In the genomic region with DNA sequence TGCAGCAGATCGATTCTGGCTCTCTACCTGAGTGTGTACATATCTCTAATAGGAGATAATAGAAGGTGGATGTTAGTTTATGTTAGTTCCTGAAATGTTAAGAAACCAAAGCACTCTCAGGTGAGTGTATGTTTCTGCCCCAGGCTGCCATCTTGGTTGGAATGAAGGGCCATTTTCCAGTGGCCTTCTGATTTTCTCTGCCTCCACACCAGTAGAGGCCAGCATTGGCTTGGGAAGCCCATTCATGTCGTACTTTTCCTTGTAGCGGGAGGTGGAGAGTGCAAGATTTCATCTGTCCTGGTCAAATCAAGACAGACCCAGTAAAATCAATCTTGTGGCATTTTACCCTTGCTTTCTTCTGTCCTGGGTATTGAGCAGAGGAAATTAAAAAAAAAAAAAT, we compare ENCODE assay signal across 1 cellular context.
TF ChIP-seq lines count a peak whose summit lies in the region.

No MANE protein-coding gene starts in this region.

TF ChIP-seq in H1, 55 proteins besides CTCF, POLR2A, EP300 and RAD21:
- TF ChIP-seq SAP30 (IDR thresholded peaks at IDR 0.05; ENCODE audit: insufficient read depth, insufficient replicate concordance, low read length) (no peak), EZH2 (IDR thresholded peaks at IDR 0.05; ENCODE audit: low read depth, low read length, severe bottlenecking) (no peak), HDAC6 (IDR thresholded peaks at IDR 0.05; ENCODE audit: low read depth, low read length) (no peak), TCF12 (IDR thresholded peaks at IDR 0.05; ENCODE audit: low read depth, low read length) (no peak), YY1 (IDR thresholded peaks at IDR 0.05; ENCODE audit: low read depth, low read length) (peak; percentile 83)
